Comparison of ENCODE assay signal across 1 cellular context in the genomic region with DNA sequence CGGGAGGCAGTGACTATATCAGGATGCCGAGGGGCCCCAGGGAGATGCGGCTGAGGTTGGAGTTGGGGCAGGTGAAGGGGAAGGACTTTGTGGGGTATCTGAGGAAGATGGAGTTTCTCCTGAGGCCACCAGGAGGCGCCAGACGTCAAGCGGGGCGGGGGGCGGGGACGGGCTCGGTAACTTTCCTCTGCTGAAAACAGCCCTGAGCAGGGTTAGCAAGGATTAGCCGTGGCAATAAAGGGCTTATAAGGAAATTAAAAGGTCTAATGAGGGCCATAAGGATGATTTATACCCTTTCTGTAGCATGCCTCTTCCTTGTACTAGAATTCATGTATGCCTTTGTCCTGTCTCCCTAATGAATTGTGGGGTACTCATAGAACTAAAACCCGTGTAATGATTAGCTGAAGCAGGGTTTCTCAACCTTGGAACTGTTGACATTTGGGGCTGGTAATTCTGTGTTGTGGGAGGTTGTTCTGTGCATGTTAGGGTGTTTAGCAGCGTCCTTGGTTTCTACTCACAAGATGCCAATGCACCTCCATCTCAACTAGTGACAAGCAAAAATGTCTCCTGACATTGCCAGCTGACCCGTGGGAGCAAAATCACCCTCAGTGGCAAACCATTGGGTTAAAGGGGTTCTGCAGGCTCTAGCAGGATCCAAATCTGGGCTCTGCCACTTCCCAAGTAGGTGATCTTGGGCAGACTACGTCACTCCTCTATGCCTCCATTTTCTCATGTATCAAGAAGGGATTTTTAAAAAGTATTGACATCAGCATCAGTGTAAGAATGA.
TF ChIP-seq lines count a peak whose summit lies in the region.

No MANE protein-coding gene starts in this region.

TF ChIP-seq in HepG2, 621 proteins besides CTCF, POLR2A, EP300 and RAD21 (continued from another document and continues in another):
- TF ChIP-seq PHF8 (CRISPR knock-in tag; IDR thresholded peaks at IDR 0.05) = no peak; the same call in 1 of the 2 replicates
- TF ChIP-seq, protein P1, sequence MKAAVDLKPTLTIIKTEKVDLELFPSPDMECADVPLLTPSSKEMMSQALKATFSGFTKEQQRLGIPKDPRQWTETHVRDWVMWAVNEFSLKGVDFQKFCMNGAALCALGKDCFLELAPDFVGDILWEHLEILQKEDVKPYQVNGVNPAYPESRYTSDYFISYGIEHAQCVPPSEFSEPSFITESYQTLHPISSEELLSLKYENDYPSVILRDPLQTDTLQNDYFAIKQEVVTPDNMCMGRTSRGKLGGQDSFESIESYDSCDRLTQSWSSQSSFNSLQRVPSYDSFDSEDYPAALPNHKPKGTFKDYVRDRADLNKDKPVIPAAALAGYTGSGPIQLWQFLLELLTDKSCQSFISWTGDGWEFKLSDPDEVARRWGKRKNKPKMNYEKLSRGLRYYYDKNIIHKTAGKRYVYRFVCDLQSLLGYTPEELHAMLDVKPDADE (CRISPR knock-in tag; IDR thresholded peaks at IDR 0.05) = no peak
- no peak for TF ChIP-seq HNRNPK (IDR thresholded peaks at IDR 0.05; ENCODE audit: low read depth, low read length, poor library complexity, severe bottlenecking)
- TF ChIP-seq, protein P2, sequence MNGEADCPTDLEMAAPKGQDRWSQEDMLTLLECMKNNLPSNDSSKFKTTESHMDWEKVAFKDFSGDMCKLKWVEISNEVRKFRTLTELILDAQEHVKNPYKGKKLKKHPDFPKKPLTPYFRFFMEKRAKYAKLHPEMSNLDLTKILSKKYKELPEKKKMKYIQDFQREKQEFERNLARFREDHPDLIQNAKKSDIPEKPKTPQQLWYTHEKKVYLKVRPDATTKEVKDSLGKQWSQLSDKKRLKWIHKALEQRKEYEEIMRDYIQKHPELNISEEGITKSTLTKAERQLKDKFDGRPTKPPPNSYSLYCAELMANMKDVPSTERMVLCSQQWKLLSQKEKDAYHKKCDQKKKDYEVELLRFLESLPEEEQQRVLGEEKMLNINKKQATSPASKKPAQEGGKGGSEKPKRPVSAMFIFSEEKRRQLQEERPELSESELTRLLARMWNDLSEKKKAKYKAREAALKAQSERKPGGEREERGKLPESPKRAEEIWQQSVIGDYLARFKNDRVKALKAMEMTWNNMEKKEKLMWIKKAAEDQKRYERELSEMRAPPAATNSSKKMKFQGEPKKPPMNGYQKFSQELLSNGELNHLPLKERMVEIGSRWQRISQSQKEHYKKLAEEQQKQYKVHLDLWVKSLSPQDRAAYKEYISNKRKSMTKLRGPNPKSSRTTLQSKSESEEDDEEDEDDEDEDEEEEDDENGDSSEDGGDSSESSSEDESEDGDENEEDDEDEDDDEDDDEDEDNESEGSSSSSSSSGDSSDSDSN (CRISPR knock-in tag; IDR thresholded peaks at IDR 0.05) = peak; percentile 27; the same call in 1 of the 2 replicates
- TF ChIP-seq, protein P3, sequence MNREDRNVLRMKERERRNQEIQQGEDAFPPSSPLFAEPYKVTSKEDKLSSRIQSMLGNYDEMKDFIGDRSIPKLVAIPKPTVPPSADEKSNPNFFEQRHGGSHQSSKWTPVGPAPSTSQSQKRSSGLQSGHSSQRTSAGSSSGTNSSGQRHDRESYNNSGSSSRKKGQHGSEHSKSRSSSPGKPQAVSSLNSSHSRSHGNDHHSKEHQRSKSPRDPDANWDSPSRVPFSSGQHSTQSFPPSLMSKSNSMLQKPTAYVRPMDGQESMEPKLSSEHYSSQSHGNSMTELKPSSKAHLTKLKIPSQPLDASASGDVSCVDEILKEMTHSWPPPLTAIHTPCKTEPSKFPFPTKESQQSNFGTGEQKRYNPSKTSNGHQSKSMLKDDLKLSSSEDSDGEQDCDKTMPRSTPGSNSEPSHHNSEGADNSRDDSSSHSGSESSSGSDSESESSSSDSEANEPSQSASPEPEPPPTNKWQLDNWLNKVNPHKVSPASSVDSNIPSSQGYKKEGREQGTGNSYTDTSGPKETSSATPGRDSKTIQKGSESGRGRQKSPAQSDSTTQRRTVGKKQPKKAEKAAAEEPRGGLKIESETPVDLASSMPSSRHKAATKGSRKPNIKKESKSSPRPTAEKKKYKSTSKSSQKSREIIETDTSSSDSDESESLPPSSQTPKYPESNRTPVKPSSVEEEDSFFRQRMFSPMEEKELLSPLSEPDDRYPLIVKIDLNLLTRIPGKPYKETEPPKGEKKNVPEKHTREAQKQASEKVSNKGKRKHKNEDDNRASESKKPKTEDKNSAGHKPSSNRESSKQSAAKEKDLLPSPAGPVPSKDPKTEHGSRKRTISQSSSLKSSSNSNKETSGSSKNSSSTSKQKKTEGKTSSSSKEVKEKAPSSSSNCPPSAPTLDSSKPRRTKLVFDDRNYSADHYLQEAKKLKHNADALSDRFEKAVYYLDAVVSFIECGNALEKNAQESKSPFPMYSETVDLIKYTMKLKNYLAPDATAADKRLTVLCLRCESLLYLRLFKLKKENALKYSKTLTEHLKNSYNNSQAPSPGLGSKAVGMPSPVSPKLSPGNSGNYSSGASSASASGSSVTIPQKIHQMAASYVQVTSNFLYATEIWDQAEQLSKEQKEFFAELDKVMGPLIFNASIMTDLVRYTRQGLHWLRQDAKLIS (CRISPR knock-in tag; IDR thresholded peaks at IDR 0.05) = 0 out of 2 replicates have a peak, but pooled peaks have one; percentile 19
- TF ChIP-seq, protein P4, sequence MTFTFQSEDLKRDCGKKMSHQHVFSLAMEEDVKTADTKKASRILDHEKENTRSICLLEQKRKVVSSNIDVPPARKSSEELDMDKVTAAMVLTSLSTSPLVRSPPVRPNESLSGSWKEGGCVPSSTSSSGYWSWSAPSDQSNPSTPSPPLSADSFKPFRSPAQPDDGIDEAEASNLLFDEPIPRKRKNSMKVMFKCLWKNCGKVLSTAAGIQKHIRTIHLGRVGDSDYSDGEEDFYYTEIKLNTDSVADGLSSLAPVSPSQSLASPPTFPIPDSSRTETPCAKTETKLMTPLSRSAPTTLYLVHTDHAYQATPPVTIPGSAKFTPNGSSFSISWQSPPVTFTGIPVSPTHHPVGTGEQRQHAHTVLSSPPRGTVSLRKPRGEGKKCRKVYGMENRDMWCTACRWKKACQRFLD (CRISPR knock-in tag; IDR thresholded peaks at IDR 0.05; ENCODE audit: borderline replicate concordance) = 0 out of 2 replicates have a peak, but pooled peaks have one; percentile 27
- TF ChIP-seq ZNF720 (CRISPR knock-in tag; IDR thresholded peaks at IDR 0.05) = no peak
- TF ChIP-seq, protein P5, sequence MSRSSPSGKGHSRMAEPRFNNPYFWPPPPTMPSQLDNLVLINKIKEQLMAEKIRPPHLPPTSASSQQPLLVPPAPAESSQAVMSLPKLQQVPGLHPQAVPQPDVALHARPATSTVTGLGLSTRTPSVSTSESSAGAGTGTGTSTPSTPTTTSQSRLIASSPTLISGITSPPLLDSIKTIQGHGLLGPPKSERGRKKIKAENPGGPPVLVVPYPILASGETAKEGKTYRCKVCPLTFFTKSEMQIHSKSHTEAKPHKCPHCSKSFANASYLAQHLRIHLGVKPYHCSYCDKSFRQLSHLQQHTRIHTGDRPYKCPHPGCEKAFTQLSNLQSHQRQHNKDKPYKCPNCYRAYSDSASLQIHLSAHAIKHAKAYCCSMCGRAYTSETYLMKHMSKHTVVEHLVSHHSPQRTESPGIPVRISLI (CRISPR knock-in tag; IDR thresholded peaks at IDR 0.05; ENCODE audit: borderline replicate concordance) = peak; percentile 77
- no peak for TF ChIP-seq ZNF7 (CRISPR knock-in tag; IDR thresholded peaks at IDR 0.05)
- no peak for TF ChIP-seq SP140L (CRISPR knock-in tag; IDR thresholded peaks at IDR 0.05; ENCODE audit: borderline replicate concordance)
- TF ChIP-seq, protein P6, sequence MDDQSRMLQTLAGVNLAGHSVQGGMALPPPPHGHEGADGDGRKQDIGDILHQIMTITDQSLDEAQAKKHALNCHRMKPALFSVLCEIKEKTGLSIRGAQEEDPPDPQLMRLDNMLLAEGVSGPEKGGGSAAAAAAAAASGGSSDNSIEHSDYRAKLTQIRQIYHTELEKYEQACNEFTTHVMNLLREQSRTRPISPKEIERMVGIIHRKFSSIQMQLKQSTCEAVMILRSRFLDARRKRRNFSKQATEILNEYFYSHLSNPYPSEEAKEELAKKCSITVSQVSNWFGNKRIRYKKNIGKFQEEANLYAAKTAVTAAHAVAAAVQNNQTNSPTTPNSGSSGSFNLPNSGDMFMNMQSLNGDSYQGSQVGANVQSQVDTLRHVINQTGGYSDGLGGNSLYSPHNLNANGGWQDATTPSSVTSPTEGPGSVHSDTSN (CRISPR knock-in tag; IDR thresholded peaks at IDR 0.05; ENCODE audit: borderline replicate concordance) = no peak
- TF ChIP-seq, protein P7, sequence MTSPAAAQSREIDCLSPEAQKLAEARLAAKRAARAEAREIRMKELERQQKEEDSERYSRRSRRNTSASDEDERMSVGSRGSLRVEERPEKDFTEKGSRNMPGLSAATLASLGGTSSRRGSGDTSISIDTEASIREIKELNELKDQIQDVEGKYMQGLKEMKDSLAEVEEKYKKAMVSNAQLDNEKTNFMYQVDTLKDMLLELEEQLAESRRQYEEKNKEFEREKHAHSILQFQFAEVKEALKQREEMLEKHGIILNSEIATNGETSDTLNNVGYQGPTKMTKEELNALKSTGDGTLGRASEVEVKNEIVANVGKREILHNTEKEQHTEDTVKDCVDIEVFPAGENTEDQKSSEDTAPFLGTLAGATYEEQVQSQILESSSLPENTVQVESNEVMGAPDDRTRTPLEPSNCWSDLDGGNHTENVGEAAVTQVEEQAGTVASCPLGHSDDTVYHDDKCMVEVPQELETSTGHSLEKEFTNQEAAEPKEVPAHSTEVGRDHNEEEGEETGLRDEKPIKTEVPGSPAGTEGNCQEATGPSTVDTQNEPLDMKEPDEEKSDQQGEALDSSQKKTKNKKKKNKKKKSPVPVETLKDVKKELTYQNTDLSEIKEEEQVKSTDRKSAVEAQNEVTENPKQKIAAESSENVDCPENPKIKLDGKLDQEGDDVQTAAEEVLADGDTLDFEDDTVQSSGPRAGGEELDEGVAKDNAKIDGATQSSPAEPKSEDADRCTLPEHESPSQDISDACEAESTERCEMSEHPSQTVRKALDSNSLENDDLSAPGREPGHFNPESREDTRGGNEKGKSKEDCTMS (CRISPR knock-in tag; conservative IDR thresholded peaks at IDR 0.05) = no peak
- TF ChIP-seq, protein P8, sequence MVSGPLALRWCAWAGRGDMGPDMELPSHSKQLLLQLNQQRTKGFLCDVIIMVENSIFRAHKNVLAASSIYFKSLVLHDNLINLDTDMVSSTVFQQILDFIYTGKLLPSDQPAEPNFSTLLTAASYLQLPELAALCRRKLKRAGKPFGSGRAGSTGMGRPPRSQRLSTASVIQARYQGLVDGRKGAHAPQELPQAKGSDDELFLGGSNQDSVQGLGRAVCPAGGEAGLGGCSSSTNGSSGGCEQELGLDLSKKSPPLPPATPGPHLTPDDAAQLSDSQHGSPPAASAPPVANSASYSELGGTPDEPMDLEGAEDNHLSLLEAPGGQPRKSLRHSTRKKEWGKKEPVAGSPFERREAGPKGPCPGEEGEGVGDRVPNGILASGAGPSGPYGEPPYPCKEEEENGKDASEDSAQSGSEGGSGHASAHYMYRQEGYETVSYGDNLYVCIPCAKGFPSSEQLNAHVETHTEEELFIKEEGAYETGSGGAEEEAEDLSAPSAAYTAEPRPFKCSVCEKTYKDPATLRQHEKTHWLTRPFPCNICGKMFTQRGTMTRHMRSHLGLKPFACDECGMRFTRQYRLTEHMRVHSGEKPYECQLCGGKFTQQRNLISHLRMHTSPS (CRISPR knock-in tag; IDR thresholded peaks at IDR 0.05; ENCODE audit: low read depth) = peak; percentile 63; the same call in 1 of the 2 replicates
- TF ChIP-seq, protein P9, sequence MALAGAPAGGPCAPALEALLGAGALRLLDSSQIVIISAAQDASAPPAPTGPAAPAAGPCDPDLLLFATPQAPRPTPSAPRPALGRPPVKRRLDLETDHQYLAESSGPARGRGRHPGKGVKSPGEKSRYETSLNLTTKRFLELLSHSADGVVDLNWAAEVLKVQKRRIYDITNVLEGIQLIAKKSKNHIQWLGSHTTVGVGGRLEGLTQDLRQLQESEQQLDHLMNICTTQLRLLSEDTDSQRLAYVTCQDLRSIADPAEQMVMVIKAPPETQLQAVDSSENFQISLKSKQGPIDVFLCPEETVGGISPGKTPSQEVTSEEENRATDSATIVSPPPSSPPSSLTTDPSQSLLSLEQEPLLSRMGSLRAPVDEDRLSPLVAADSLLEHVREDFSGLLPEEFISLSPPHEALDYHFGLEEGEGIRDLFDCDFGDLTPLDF (CRISPR knock-in tag; IDR thresholded peaks at IDR 0.05) = no peak
- TF ChIP-seq ZNF101 (CRISPR knock-in tag; IDR thresholded peaks at IDR 0.05; ENCODE audit: borderline replicate concordance, low read depth) = no peak
- TF ChIP-seq, protein P10, sequence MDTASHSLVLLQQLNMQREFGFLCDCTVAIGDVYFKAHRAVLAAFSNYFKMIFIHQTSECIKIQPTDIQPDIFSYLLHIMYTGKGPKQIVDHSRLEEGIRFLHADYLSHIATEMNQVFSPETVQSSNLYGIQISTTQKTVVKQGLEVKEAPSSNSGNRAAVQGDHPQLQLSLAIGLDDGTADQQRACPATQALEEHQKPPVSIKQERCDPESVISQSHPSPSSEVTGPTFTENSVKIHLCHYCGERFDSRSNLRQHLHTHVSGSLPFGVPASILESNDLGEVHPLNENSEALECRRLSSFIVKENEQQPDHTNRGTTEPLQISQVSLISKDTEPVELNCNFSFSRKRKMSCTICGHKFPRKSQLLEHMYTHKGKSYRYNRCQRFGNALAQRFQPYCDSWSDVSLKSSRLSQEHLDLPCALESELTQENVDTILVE (CRISPR knock-in tag; IDR thresholded peaks at IDR 0.05) = no peak; the same call in 1 of the 2 replicates
- peak; percentile 67; the same call in 1 of the 2 replicates for TF ChIP-seq SALL2 (CRISPR knock-in tag; IDR thresholded peaks at IDR 0.05)
- TF ChIP-seq ZNF615 (CRISPR knock-in tag; IDR thresholded peaks at IDR 0.05; ENCODE audit: borderline replicate concordance) = peak; percentile 59; the same call in 1 of the 2 replicates
- no peak for TF ChIP-seq ZNF841 (CRISPR knock-in tag; IDR thresholded peaks at IDR 0.05; ENCODE audit: borderline replicate concordance)
- peak; percentile 68 for TF ChIP-seq SSRP1 (CRISPR knock-in tag; IDR thresholded peaks at IDR 0.05)
- TF ChIP-seq, protein P11, sequence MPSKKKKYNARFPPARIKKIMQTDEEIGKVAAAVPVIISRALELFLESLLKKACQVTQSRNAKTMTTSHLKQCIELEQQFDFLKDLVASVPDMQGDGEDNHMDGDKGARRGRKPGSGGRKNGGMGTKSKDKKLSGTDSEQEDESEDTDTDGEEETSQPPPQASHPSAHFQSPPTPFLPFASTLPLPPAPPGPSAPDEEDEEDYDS (CRISPR knock-in tag; IDR thresholded peaks at IDR 0.05) = no peak
- TF ChIP-seq, protein P12, sequence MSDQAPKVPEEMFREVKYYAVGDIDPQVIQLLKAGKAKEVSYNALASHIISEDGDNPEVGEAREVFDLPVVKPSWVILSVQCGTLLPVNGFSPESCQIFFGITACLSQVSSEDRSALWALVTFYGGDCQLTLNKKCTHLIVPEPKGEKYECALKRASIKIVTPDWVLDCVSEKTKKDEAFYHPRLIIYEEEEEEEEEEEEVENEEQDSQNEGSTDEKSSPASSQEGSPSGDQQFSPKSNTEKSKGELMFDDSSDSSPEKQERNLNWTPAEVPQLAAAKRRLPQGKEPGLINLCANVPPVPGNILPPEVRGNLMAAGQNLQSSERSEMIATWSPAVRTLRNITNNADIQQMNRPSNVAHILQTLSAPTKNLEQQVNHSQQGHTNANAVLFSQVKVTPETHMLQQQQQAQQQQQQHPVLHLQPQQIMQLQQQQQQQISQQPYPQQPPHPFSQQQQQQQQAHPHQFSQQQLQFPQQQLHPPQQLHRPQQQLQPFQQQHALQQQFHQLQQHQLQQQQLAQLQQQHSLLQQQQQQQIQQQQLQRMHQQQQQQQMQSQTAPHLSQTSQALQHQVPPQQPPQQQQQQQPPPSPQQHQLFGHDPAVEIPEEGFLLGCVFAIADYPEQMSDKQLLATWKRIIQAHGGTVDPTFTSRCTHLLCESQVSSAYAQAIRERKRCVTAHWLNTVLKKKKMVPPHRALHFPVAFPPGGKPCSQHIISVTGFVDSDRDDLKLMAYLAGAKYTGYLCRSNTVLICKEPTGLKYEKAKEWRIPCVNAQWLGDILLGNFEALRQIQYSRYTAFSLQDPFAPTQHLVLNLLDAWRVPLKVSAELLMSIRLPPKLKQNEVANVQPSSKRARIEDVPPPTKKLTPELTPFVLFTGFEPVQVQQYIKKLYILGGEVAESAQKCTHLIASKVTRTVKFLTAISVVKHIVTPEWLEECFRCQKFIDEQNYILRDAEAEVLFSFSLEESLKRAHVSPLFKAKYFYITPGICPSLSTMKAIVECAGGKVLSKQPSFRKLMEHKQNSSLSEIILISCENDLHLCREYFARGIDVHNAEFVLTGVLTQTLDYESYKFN (CRISPR knock-in tag; conservative IDR thresholded peaks at IDR 0.05) = peak; percentile 95
- peak; percentile 86 for TF ChIP-seq CEBPB (IDR thresholded peaks at IDR 0.05; ENCODE audit: borderline replicate concordance, low read depth, low read length)
- no peak for TF ChIP-seq TP53 (CRISPR knock-in tag; conservative IDR thresholded peaks at IDR 0.05)
